ENCODE assay signal across 3 cellular contexts in the genomic region with DNA sequence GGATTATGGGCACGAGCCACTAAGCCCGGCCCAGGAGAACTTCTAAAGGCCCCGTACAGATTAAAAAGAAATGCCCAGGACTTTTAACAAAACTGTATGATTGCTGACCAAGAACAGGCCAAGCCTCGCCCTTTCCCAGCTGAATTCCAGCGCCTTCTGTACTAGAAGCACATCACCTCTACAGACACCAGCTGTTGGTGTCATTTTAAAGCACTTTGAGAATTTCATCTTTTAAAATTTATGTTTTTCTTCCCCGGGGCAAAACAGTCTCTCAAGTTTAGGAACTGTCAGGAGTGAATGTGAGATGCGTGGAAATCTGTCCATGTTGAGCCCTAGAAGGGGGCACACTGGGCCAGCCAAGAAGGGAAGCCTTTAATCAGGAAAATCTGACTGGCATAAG.
"Had no signal": no experiment of that assay in that cellular context is flagged by ENCODE, and none has a peak within 500 bp of the region (broad histone marks: within the 10 kb centered on the region; RNA-seq: fewer than 3 reads in every experiment).

No MANE protein-coding gene starts in this region.

- DNase-seq: H9, HCEC 1CT had no signal

- H2AFZ ChIP-seq: GM23338 had no signal

- H3K4me2 ChIP-seq: GM23338 had no signal

- H3K4me3 ChIP-seq: GM23338 had no signal
